Comparison of ENCODE assay signal across 26 cellular contexts in genomic region chr12:23987032-23987431, GRCh38. TPM values are rescaled to one million over a fixed set of nuclear protein-coding genes. Genes with fewer than 3 reads are reported as not detected.
"Had no signal": no experiment of that assay in that cellular context is flagged by ENCODE, and none has a peak within 500 bp of the region (broad histone marks: within the 10 kb centered on the region; RNA-seq: fewer than 3 reads in every experiment).

No MANE protein-coding gene starts in this region.

- H3K4me3 ChIP-seq: left lung, lower lobe of right lung, psoas muscle, right atrium auricular region, sigmoid colon, spleen, tibial nerve, upper lobe of left lung, vagina had no signal

- FAIRE-seq: islet of Langerhans, kidney, small intestine had no signal

- H3K27ac ChIP-seq: left lung, lower lobe of right lung, neutrophil, parathyroid adenoma, psoas muscle, right atrium auricular region, sigmoid colon, spleen, tibial nerve, upper lobe of left lung, vagina had no signal

- H3K9me3 ChIP-seq: left lung, lower lobe of right lung, neutrophil, psoas muscle, right atrium auricular region, sigmoid colon, spleen, tibial nerve, upper lobe of left lung, vagina had no signal

- DNase-seq: hypothalamus; immature natural killer cell; kidney; left colon; left lung; lower lobe of right lung; mammary epithelial cell; mesenchymal stem cell; naive thymus-derived CD8-positive, alpha-beta T cell; occipital lobe; psoas muscle; sigmoid colon; small intestine; spleen; stimulated activated CD4-positive, alpha-beta T cell treated with anti-CD3 and anti-CD28 coated beads, Interleukin-4, amount 100 ng/mL, for 4 hours; stimulated activated CD8-positive, alpha-beta memory T cell treated with anti-CD3 and anti-CD28 coated beads, Interleukin-4, amount 100 ng/mL, for 48 hours; stimulated activated naive CD4-positive, alpha-beta T cell treated with Interleukin-2 at 50 U/mL for 16 hours; stimulated activated naive CD8-positive, alpha-beta T cell treated with anti-CD3 and anti-CD28 coated beads, Interleukin-15, amount 100 ng/mL, for 72 hours; substantia nigra; upper lobe of left lung had no signal

- H3K4me1 ChIP-seq: left lung, lower lobe of right lung, parathyroid adenoma, psoas muscle, right atrium auricular region, sigmoid colon, spleen, tibial nerve, upper lobe of left lung, vagina had no signal

- H3K27me3 ChIP-seq: left lung, neutrophil, right atrium auricular region, sigmoid colon, spleen, tibial nerve, upper lobe of left lung, vagina had no signal

- H3K36me3 ChIP-seq: left lung, lower lobe of right lung, neutrophil, right atrium auricular region, sigmoid colon, spleen, tibial nerve, upper lobe of left lung, vagina had no signal

RNA-seq across cellular contexts. Expression of gene SOX5, which starts 37.6 kb away (rescaled TPM):
- total RNA-seq: naive thymus-derived CD8-positive, alpha-beta T cell had no signal
